Comparison of ENCODE assay signal across 1 cellular context in the genomic region with DNA sequence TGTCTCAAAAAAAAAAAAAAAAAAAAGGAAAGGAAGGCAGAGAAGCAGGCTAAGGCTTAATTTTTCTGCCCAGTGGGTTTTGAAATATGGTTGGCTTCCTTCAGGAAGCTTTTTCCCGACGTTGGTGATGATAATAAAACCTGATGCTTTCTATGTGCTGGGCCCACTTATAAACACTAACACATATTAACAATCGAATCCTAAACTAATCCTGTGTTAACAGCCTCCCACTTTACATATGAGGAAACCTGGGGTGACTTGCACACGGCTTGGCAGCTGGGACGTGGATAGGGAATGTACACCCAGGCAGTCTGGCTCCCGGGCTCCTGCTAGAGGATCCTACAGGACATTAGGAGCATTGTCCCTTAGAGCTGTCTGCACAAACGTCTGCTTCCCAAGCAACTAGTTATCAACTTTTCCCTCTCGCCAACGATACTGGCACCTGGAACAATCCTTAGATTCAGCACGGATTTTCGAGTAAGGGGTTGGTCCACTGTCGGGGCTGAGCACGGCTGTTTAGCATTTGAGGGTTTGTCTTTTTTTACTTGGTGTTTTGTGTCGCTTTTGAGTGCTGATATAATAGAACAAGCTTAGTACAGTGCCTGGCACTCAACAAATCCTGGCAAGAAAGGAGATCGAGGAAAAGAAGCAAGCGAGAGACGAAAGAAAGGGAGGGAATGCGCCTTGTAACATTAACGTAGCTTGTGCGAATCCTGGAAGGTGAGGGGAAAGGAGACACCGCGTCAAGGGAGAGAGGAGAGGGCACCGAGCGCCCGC.
TF ChIP-seq lines count a peak whose summit lies in the region.

No MANE protein-coding gene starts in this region.

TF ChIP-seq in HepG2, 621 proteins besides CTCF, POLR2A, EP300 and RAD21 (continued from another document and continues in another):
- TF ChIP-seq, protein P1, sequence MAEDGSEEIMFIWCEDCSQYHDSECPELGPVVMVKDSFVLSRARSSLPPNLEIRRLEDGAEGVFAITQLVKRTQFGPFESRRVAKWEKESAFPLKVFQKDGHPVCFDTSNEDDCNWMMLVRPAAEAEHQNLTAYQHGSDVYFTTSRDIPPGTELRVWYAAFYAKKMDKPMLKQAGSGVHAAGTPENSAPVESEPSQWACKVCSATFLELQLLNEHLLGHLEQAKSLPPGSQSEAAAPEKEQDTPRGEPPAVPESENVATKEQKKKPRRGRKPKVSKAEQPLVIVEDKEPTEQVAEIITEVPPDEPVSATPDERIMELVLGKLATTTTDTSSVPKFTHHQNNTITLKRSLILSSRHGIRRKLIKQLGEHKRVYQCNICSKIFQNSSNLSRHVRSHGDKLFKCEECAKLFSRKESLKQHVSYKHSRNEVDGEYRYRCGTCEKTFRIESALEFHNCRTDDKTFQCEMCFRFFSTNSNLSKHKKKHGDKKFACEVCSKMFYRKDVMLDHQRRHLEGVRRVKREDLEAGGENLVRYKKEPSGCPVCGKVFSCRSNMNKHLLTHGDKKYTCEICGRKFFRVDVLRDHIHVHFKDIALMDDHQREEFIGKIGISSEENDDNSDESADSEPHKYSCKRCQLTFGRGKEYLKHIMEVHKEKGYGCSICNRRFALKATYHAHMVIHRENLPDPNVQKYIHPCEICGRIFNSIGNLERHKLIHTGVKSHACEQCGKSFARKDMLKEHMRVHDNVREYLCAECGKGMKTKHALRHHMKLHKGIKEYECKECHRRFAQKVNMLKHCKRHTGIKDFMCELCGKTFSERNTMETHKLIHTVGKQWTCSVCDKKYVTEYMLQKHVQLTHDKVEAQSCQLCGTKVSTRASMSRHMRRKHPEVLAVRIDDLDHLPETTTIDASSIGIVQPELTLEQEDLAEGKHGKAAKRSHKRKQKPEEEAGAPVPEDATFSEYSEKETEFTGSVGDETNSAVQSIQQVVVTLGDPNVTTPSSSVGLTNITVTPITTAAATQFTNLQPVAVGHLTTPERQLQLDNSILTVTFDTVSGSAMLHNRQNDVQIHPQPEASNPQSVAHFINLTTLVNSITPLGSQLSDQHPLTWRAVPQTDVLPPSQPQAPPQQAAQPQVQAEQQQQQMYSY (CRISPR knock-in tag; IDR thresholded peaks at IDR 0.05) = no peak
- no peak for TF ChIP-seq KLF13 (CRISPR knock-in tag; IDR thresholded peaks at IDR 0.05)
- no peak for TF ChIP-seq RBAK (CRISPR knock-in tag; IDR thresholded peaks at IDR 0.05)
- no peak for TF ChIP-seq MLLT10 (CRISPR knock-in tag; IDR thresholded peaks at IDR 0.05)
- TF ChIP-seq NFYC (CRISPR knock-in tag; IDR thresholded peaks at IDR 0.05) = 0 out of 2 replicates have a peak, but pooled peaks have one; percentile 6
- TF ChIP-seq YY1 (IDR thresholded peaks at IDR 0.05; ENCODE audit: insufficient read depth, insufficient replicate concordance, low read depth, low read length) = no peak
- TF ChIP-seq SYNCRIP (IDR thresholded peaks at IDR 0.05; ENCODE audit: insufficient read depth, low read depth, low read length) = no peak
- TF ChIP-seq MATR3 (CRISPR knock-in tag; IDR thresholded peaks at IDR 0.05) = no peak
- no peak for TF ChIP-seq MED1 (CRISPR knock-in tag; IDR thresholded peaks at IDR 0.05)
- TF ChIP-seq, protein P2, sequence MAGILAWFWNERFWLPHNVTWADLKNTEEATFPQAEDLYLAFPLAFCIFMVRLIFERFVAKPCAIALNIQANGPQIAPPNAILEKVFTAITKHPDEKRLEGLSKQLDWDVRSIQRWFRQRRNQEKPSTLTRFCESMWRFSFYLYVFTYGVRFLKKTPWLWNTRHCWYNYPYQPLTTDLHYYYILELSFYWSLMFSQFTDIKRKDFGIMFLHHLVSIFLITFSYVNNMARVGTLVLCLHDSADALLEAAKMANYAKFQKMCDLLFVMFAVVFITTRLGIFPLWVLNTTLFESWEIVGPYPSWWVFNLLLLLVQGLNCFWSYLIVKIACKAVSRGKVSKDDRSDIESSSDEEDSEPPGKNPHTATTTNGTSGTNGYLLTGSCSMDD (CRISPR knock-in tag; IDR thresholded peaks at IDR 0.05) = no peak
- TF ChIP-seq, protein P3, sequence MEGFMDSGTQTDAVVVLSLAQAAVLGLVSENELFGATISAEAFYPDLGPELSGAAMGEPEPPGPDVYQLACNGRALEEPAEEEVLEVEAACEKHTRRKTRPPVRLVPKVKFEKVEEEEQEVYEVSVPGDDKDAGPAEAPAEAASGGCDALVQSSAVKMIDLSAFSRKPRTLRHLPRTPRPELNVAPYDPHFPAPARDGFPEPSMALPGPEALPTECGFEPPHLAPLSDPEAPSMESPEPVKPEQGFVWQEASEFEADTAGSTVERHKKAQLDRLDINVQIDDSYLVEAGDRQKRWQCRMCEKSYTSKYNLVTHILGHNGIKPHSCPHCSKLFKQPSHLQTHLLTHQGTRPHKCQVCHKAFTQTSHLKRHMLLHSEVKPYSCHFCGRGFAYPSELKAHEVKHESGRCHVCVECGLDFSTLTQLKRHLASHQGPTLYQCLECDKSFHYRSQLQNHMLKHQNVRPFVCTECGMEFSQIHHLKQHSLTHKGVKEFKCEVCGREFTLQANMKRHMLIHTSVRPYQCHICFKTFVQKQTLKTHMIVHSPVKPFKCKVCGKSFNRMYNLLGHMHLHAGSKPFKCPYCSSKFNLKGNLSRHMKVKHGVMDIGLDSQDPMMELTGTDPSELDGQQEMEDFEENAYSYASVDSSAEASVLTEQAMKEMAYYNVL (CRISPR knock-in tag; IDR thresholded peaks at IDR 0.05; ENCODE audit: borderline replicate concordance) = no peak
- TF ChIP-seq, protein P4, sequence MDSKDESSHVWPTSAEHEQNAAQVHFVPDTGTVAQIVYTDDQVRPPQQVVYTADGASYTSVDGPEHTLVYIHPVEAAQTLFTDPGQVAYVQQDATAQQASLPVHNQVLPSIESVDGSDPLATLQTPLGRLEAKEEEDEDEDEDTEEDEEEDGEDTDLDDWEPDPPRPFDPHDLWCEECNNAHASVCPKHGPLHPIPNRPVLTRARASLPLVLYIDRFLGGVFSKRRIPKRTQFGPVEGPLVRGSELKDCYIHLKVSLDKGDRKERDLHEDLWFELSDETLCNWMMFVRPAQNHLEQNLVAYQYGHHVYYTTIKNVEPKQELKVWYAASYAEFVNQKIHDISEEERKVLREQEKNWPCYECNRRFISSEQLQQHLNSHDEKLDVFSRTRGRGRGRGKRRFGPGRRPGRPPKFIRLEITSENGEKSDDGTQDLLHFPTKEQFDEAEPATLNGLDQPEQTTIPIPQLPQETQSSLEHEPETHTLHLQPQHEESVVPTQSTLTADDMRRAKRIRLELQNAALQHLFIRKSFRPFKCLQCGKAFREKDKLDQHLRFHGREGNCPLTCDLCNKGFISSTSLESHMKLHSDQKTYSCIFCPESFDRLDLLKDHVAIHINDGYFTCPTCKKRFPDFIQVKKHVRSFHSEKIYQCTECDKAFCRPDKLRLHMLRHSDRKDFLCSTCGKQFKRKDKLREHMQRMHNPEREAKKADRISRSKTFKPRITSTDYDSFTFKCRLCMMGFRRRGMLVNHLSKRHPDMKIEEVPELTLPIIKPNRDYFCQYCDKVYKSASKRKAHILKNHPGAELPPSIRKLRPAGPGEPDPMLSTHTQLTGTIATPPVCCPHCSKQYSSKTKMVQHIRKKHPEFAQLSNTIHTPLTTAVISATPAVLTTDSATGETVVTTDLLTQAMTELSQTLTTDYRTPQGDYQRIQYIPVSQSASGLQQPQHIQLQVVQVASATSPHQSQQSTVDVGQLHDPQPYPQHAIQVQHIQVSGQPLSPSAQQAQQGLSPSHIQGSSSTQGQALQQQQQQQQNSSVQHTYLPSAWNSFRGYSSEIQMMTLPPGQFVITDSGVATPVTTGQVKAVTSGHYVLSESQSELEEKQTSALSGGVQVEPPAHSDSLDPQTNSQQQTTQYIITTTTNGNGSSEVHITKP (CRISPR knock-in tag; IDR thresholded peaks at IDR 0.05; ENCODE audit: low read depth) = peak; percentile 90
- peak; percentile 92 for TF ChIP-seq MTF1 (CRISPR knock-in tag; IDR thresholded peaks at IDR 0.05)
- TF ChIP-seq, protein P5, sequence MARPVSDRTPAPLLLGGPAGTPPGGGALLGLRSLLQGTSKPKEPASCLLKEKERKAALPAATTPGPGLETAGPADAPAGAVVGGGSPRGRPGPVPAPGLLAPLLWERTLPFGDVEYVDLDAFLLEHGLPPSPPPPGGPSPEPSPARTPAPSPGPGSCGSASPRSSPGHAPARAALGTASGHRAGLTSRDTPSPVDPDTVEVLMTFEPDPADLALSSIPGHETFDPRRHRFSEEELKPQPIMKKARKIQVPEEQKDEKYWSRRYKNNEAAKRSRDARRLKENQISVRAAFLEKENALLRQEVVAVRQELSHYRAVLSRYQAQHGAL (CRISPR knock-in tag; IDR thresholded peaks at IDR 0.05; ENCODE audit: not compliant biosample characterization) = no peak
- no peak for TF ChIP-seq TMF1 (CRISPR knock-in tag; IDR thresholded peaks at IDR 0.05; ENCODE audit: low read depth)
- TF ChIP-seq, protein P6, sequence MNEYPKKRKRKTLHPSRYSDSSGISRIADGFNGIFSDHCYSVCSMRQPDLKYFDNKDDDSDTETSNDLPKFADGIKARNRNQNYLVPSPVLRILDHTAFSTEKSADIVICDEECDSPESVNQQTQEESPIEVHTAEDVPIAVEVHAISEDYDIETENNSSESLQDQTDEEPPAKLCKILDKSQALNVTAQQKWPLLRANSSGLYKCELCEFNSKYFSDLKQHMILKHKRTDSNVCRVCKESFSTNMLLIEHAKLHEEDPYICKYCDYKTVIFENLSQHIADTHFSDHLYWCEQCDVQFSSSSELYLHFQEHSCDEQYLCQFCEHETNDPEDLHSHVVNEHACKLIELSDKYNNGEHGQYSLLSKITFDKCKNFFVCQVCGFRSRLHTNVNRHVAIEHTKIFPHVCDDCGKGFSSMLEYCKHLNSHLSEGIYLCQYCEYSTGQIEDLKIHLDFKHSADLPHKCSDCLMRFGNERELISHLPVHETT (CRISPR knock-in tag; conservative IDR thresholded peaks at IDR 0.05) = no peak
- TF ChIP-seq, protein P7, sequence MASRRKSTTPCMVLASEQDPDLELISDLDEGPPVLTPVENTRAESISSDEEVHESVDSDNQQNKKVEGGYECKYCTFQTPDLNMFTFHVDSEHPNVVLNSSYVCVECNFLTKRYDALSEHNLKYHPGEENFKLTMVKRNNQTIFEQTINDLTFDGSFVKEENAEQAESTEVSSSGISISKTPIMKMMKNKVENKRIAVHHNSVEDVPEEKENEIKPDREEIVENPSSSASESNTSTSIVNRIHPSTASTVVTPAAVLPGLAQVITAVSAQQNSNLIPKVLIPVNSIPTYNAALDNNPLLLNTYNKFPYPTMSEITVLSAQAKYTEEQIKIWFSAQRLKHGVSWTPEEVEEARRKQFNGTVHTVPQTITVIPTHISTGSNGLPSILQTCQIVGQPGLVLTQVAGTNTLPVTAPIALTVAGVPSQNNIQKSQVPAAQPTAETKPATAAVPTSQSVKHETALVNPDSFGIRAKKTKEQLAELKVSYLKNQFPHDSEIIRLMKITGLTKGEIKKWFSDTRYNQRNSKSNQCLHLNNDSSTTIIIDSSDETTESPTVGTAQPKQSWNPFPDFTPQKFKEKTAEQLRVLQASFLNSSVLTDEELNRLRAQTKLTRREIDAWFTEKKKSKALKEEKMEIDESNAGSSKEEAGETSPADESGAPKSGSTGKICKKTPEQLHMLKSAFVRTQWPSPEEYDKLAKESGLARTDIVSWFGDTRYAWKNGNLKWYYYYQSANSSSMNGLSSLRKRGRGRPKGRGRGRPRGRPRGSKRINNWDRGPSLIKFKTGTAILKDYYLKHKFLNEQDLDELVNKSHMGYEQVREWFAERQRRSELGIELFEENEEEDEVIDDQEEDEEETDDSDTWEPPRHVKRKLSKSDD (CRISPR knock-in tag; IDR thresholded peaks at IDR 0.05; ENCODE audit: low read depth) = no peak
- no peak; the same call in 1 of the 2 replicates for TF ChIP-seq ZSCAN30 (CRISPR knock-in tag; IDR thresholded peaks at IDR 0.05)
- no peak for TF ChIP-seq POGZ (CRISPR knock-in tag; IDR thresholded peaks at IDR 0.05)
- TF ChIP-seq SMARCC2 (IDR thresholded peaks at IDR 0.05) = no peak
- peak; percentile 58; the same call in 1 of the 2 replicates for TF ChIP-seq ZSCAN25 (CRISPR knock-in tag; IDR thresholded peaks at IDR 0.05)
- no peak for TF ChIP-seq ZNF563 (CRISPR knock-in tag; IDR thresholded peaks at IDR 0.05)
- TF ChIP-seq IRF2 (CRISPR knock-in tag; IDR thresholded peaks at IDR 0.05) = peak; percentile 59
- peak; percentile 6; the same call in 1 of the 2 replicates for TF ChIP-seq REPIN1 (CRISPR knock-in tag; IDR thresholded peaks at IDR 0.05; ENCODE audit: borderline replicate concordance, low read depth)
- TF ChIP-seq, protein P8, sequence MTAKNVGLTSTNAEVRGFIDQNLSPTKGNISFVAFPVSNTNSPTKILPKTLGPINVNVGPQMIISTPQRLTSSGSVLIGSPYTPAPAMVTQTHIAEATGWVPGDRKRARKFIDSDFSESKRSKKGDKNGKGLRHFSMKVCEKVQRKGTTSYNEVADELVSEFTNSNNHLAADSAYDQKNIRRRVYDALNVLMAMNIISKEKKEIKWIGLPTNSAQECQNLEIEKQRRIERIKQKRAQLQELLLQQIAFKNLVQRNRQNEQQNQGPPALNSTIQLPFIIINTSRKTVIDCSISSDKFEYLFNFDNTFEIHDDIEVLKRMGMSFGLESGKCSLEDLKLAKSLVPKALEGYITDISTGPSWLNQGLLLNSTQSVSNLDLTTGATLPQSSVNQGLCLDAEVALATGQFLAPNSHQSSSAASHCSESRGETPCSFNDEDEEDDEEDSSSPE (CRISPR knock-in tag; IDR thresholded peaks at IDR 0.05) = no peak; the same call in 1 of the 2 replicates
- no peak for TF ChIP-seq ZFP90 (CRISPR knock-in tag; IDR thresholded peaks at IDR 0.05; ENCODE audit: borderline replicate concordance)
- TF ChIP-seq, protein P9, sequence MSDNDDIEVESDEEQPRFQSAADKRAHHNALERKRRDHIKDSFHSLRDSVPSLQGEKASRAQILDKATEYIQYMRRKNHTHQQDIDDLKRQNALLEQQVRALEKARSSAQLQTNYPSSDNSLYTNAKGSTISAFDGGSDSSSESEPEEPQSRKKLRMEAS (IDR thresholded peaks at IDR 0.05) = no peak
- no peak for TF ChIP-seq GFI1 (CRISPR knock-in tag; IDR thresholded peaks at IDR 0.05; ENCODE audit: borderline replicate concordance)
- no peak; the same call in 1 of the 2 replicates for TF ChIP-seq AHR (CRISPR knock-in tag; IDR thresholded peaks at IDR 0.05)
- TF ChIP-seq RBM39 (IDR thresholded peaks at IDR 0.05; ENCODE audit: low read depth, low read length, poor library complexity, severe bottlenecking) = no peak
- TF ChIP-seq ZNF543 (CRISPR knock-in tag; IDR thresholded peaks at IDR 0.05) = 0 out of 2 replicates have a peak, but pooled peaks have one; percentile 67
- TF ChIP-seq, protein P10, sequence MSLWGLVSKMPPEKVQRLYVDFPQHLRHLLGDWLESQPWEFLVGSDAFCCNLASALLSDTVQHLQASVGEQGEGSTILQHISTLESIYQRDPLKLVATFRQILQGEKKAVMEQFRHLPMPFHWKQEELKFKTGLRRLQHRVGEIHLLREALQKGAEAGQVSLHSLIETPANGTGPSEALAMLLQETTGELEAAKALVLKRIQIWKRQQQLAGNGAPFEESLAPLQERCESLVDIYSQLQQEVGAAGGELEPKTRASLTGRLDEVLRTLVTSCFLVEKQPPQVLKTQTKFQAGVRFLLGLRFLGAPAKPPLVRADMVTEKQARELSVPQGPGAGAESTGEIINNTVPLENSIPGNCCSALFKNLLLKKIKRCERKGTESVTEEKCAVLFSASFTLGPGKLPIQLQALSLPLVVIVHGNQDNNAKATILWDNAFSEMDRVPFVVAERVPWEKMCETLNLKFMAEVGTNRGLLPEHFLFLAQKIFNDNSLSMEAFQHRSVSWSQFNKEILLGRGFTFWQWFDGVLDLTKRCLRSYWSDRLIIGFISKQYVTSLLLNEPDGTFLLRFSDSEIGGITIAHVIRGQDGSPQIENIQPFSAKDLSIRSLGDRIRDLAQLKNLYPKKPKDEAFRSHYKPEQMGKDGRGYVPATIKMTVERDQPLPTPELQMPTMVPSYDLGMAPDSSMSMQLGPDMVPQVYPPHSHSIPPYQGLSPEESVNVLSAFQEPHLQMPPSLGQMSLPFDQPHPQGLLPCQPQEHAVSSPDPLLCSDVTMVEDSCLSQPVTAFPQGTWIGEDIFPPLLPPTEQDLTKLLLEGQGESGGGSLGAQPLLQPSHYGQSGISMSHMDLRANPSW (CRISPR knock-in tag; IDR thresholded peaks at IDR 0.05; ENCODE audit: borderline replicate concordance) = peak; percentile 26
- no peak for TF ChIP-seq FOXK2 (IDR thresholded peaks at IDR 0.05)
- no peak for TF ChIP-seq ZNF12 (CRISPR knock-in tag; IDR thresholded peaks at IDR 0.05)
- TF ChIP-seq NKX3-1 (CRISPR knock-in tag; IDR thresholded peaks at IDR 0.05) = no peak
- TF ChIP-seq ZNF777 (CRISPR knock-in tag; IDR thresholded peaks at IDR 0.05) = peak; percentile 86
